11 cellular contexts compared by ENCODE assay signal in genomic region chr11:63020671-63021255, GRCh38. TPM values are rescaled to one million over a fixed set of nuclear protein-coding genes. Genes with fewer than 3 reads are reported as not detected.
DNase-seq lines count a peak whose midpoint lies in the region; TF ChIP-seq lines count a peak whose summit lies in the region.
"Had no signal": no experiment of that assay in that cellular context is flagged by ENCODE, and none has a peak within 500 bp of the region (broad histone marks: within the 10 kb centered on the region; RNA-seq: fewer than 3 reads in every experiment).

No MANE protein-coding gene starts in this region.

- POLR2A ChIA-PET in MCF 10A (lab: Yijun Ruan, JAX): no interaction called here

- TF ChIP-seq CTCF in MCF 10A (IDR thresholded peaks at IDR 0.05; ENCODE audit: unreplicated experiment): peak; percentile 60
- TF ChIP-seq CTCF in breast epithelium (IDR thresholded peaks at IDR 0.05): no peak
- peak; percentile 23; the same call in 1 of the 2 replicates for TF ChIP-seq CTCF in VCaP (conservative IDR thresholded peaks at IDR 0.05)
- peak; percentile 74 for TF ChIP-seq CTCF in glutamatergic neuron (IDR thresholded peaks at IDR 0.05; ENCODE audit: partially characterized antibody, unreplicated experiment)
- TF ChIP-seq CTCF in type B pancreatic cell (conservative IDR thresholded peaks at IDR 0.05): peak; percentile 72
- TF ChIP-seq CTCF in esophagus squamous epithelium (IDR thresholded peaks at IDR 0.05): peak in 3 of 6 experiments; percentile 13 to 49 (median 28)

- no TSS peak for BruUV-seq in MCF 10A (replicated peaks; lab: Mats Ljungman, UMichigan)

- H3K9me3 ChIP-seq in breast epithelium: no peaks in the 10 kb centered on the region
- H3K9me3 ChIP-seq in esophagus squamous epithelium: no peaks in the 10 kb centered on the region
- H3K9me3 ChIP-seq: ascending aorta had no signal

- DNase-seq in MCF 10A (ENCODE audit: unreplicated experiment): peak; percentile 45
- DNase-seq in breast epithelium (ENCODE audit: low spot score in 2 of 2): no peak
- peak; percentile 39 for DNase-seq in glutamatergic neuron
- no peak for DNase-seq in type B pancreatic cell (ENCODE audit: extremely low spot score, unreplicated experiment)
- DNase-seq in mesenteric fat pad (ENCODE audit: low spot score): no peak
- no peak for DNase-seq in foreskin melanocyte
- DNase-seq in esophagus squamous epithelium (lab: John Stamatoyannopoulos, UW): no peak

- intact Hi-C loops in MCF 10A (cut with micrococcal nuclease) (loop anchor here (5.0 kb wide), 1 partner anchor 192 kb away; no protein-coding TSS in a partner anchor), breast epithelium (cut with DNase I; ENCODE audit: low total_unique reads) (loop anchor here (5.0 kb wide), 1 partner anchor 113 kb away; no protein-coding TSS in a partner anchor), esophagus squamous epithelium (cut with DNase I) (no loop called here)

- TF ChIP-seq POLR2A in breast epithelium (IDR thresholded peaks at IDR 0.05) (no peak), esophagus squamous epithelium (IDR thresholded peaks at IDR 0.05) (no peak)

- H3K27ac ChIP-seq in breast epithelium (no peak overlapping the region), VCaP (no peak overlapping the region), esophagus squamous epithelium (no peak overlapping the region)
- H3K27ac ChIP-seq: ascending aorta had no signal

- H3K4me1 ChIP-seq in breast epithelium: no peaks in the 10 kb centered on the region
- H3K4me1 ChIP-seq in esophagus squamous epithelium: peaks cover 0 to 23% (median 4%) of the 10 kb centered on the region in 3 donors

- H3K4me3 ChIP-seq in breast epithelium (no peak overlapping the region), esophagus squamous epithelium (no peak overlapping the region)
- H3K4me3 ChIP-seq: ascending aorta had no signal

- H3K27me3 ChIP-seq in breast epithelium (no peaks in the 10 kb centered on the region), esophagus squamous epithelium (peaks cover 0 to 49% (median 0%) of the 10 kb centered on the region in 4 donors)
- H3K27me3 ChIP-seq: ascending aorta had no signal

- no peak overlapping the region for H3K4me3 Mint-ChIP-seq in MCF 10A (ENCODE audit: unreplicated experiment)
- H3K4me3 Mint-ChIP-seq in glutamatergic neuron (ENCODE audit: unreplicated experiment): no peak overlapping the region
- H3K4me3 Mint-ChIP-seq in type B pancreatic cell: no peak overlapping the region

- 34 to 69% methylated on average over 4 to 5 of the region's 24 CpGs for WGBS in esophagus squamous epithelium, 2 donors

- H3K36me3 Mint-ChIP-seq in MCF 10A (ENCODE audit: insufficient read depth, unreplicated experiment) (no peaks in the 10 kb centered on the region), glutamatergic neuron (ENCODE audit: unreplicated experiment) (no peaks in the 10 kb centered on the region), type B pancreatic cell (no peaks in the 10 kb centered on the region)

- H3K36me3 ChIP-seq in breast epithelium: no peaks in the 10 kb centered on the region
- no peaks in the 10 kb centered on the region for H3K36me3 ChIP-seq in esophagus squamous epithelium
- H3K36me3 ChIP-seq: ascending aorta had no signal

- no peak overlapping the region for H3K27ac Mint-ChIP-seq in MCF 10A (ENCODE audit: low read depth, unreplicated experiment)
- H3K27ac Mint-ChIP-seq in glutamatergic neuron (ENCODE audit: unreplicated experiment): no peak overlapping the region
- no peak overlapping the region for H3K27ac Mint-ChIP-seq in type B pancreatic cell

- H3K4me1 Mint-ChIP-seq in MCF 10A (ENCODE audit: insufficient read depth, unreplicated experiment) (peaks cover 6% of the 10 kb centered on the region), glutamatergic neuron (ENCODE audit: low read depth, unreplicated experiment) (peaks cover 19% of the 10 kb centered on the region), type B pancreatic cell (ENCODE audit: unreplicated experiment) (peaks cover 34% of the 10 kb centered on the region)

- CTCF ChIA-PET in MCF 10A (lab: Yijun Ruan, JAX): interaction anchor here (0.7 to 8.5 kb wide), 6 partner anchors 12 to 648 kb away, joined by 3 to 456 read pairs (median 27); no protein-coding TSS in a partner anchor

- H3K27me3 Mint-ChIP-seq in MCF 10A (ENCODE audit: insufficient read depth, unreplicated experiment) (peaks cover 24% of the 10 kb centered on the region), glutamatergic neuron (ENCODE audit: unreplicated experiment) (peaks cover 5% of the 10 kb centered on the region), type B pancreatic cell (peaks cover 7% of the 10 kb centered on the region)

- no peaks in the 10 kb centered on the region for H3K9me3 Mint-ChIP-seq in MCF 10A (ENCODE audit: unreplicated experiment)
- H3K9me3 Mint-ChIP-seq in glutamatergic neuron (ENCODE audit: unreplicated experiment): peaks cover 7% of the 10 kb centered on the region
- no peaks in the 10 kb centered on the region for H3K9me3 Mint-ChIP-seq in type B pancreatic cell

RNA-seq across cellular contexts. Expression of gene SLC22A8, which starts 5.1 kb away (rescaled TPM):
- total RNA-seq in MCF 10A (2022): not detected in 2 replicates
- not detected for total RNA-seq in breast epithelium
- not detected for total RNA-seq in glutamatergic neuron (ENCODE audit: unreplicated experiment)
- 0.17 and 0.85 TPM in 2 replicates for total RNA-seq in type B pancreatic cell (ENCODE audit: low replicate concordance)
- not detected for total RNA-seq in mesenteric fat pad
- not detected for total RNA-seq in esophagus squamous epithelium
- total RNA-seq: ascending aorta, LHCN-M2, omental fat pad had no signal

RNA-seq across cellular contexts. Expression of gene SLC22A6, which starts 36.0 kb away (rescaled TPM):
- not detected in 2 replicates for total RNA-seq in MCF 10A (2022)
- total RNA-seq in breast epithelium: not detected
- total RNA-seq in glutamatergic neuron (ENCODE audit: unreplicated experiment): not detected
- total RNA-seq in type B pancreatic cell (ENCODE audit: low replicate concordance): 1.5 TPM in 1 of 2 replicates, not detected in the other
- total RNA-seq in mesenteric fat pad: not detected
- total RNA-seq in esophagus squamous epithelium: not detected
- total RNA-seq: ascending aorta, LHCN-M2, omental fat pad had no signal

Comparison
In these comparisons a context has a peak if more than half of its experiments do, and no peak if none do; other contexts are left out.
1. DNase-seq: peak in MCF 10A (single experiment) and glutamatergic neuron (single experiment); none in breast epithelium (0 of 2), type B pancreatic cell (single experiment), mesenteric fat pad (single experiment), foreskin melanocyte (single experiment) and esophagus squamous epithelium (single experiment).
2. CTCF ChIP-seq: peak in MCF 10A (single experiment), VCaP (single experiment), glutamatergic neuron (single experiment) and type B pancreatic cell (single experiment); none in breast epithelium (0 of 3).